ENCODE assay signal across 9 cellular contexts in genomic region chr4:107036602-107037151, GRCh38. TPM values are rescaled to one million over a fixed set of nuclear protein-coding genes. Genes with fewer than 3 reads are reported as not detected.
DNase-seq lines count a peak whose midpoint lies in the region; ATAC-seq, FAIRE-seq and TF ChIP-seq lines count a peak whose summit lies in the region.
"Had no signal": no experiment of that assay in that cellular context is flagged by ENCODE, and none has a peak within 500 bp of the region (broad histone marks: within the 10 kb centered on the region; RNA-seq: fewer than 3 reads in every experiment).

No MANE protein-coding gene starts in this region.

- intact Hi-C loops in left ventricle myocardium inferior (cut with micrococcal nuclease) (no loop called here), left cardiac atrium (cut with DNase I) (no loop called here), GM12878 (cut with micrococcal nuclease; ENCODE audit: unreplicated experiment) (no loop called here), vagina (cut with DNase I) (no loop called here)

- TF ChIP-seq CTCF in left ventricle myocardium inferior (IDR thresholded peaks at IDR 0.05; ENCODE audit: borderline replicate concordance) (no peak), GM12878 (IDR thresholded peaks at IDR 0.05 in 2 of 3, conservative IDR thresholded peaks at IDR 0.05 in 1 of 3; ENCODE audit: control insufficient read depth in 2 of 3, extremely low read depth in 1 of 3, insufficient read depth in 1 of 3, low read depth in 3 of 3, low read length in 3 of 3) (no peak), vagina (IDR thresholded peaks at IDR 0.05) (no peak)

- ATAC-seq in left cardiac atrium = no peak
- no peak; the same call in 2 of the 3 replicates for ATAC-seq in GM12878
- no peak for ATAC-seq in esophagus mucosa

- H3K27ac ChIP-seq in left ventricle myocardium inferior (replicated peaks) = no peak overlapping the region
- H3K27ac ChIP-seq in GM12878 (ENCODE audit: control insufficient read depth, insufficient read depth) = no peak overlapping the region
- H3K27ac ChIP-seq in mesendoderm (ENCODE audit: low read depth, low read length) = no peak overlapping the region
- H3K27ac ChIP-seq in vagina = no peak overlapping the region
- no peak overlapping the region for H3K27ac ChIP-seq in effector memory CD4-positive, alpha-beta T cell (ENCODE audit: insufficient read depth, low read length, poor library complexity, severe bottlenecking)

- H3K4me3 ChIP-seq in left ventricle myocardium inferior (peak overlapping the region; percentile 56), GM12878 (no peak overlapping the region), mesendoderm (ENCODE audit: low read length) (no peak overlapping the region), vagina (peak overlapping the region; percentile 25 to 44)
- H3K4me3 ChIP-seq in effector memory CD4-positive, alpha-beta T cell (ENCODE audit: insufficient read depth, low read depth, low read length, poor library complexity, severe bottlenecking) = no peak overlapping the region

- H3K56ac ChIP-seq in mesendoderm (ENCODE audit: low read length) = no peak overlapping the region

- H4K8ac ChIP-seq in mesendoderm (ENCODE audit: low read depth, low read length) = no peak overlapping the region

- no peak for TF ChIP-seq EP300 in GM12878 (IDR thresholded peaks at IDR 0.05; ENCODE audit: borderline replicate concordance in 1 of 2, control insufficient read depth in 1 of 2, low read depth in 2 of 2, low read length in 2 of 2)

- no peak overlapping the region for H3K9ac ChIP-seq in GM12878 (ENCODE audit: control insufficient read depth, insufficient read depth, low read length)
- no peak overlapping the region for H3K9ac ChIP-seq in mesendoderm (ENCODE audit: low read length)

- no peak for FAIRE-seq in GM12878 (lab: Jason Lieb, UNC)

- H3K4me1 ChIP-seq in left ventricle myocardium inferior (peaks cover 38% of the 10 kb centered on the region), GM12878 (ENCODE audit: control insufficient read depth, insufficient read depth, low read length) (peaks cover 6% of the 10 kb centered on the region), mesendoderm (ENCODE audit: control insufficient read depth, low read depth, low read length) (peaks cover 4% of the 10 kb centered on the region), vagina (peaks cover 29% of the 10 kb centered on the region)
- peaks cover 4% of the 10 kb centered on the region for H3K4me1 ChIP-seq in effector memory CD4-positive, alpha-beta T cell (ENCODE audit: control insufficient read depth, insufficient read depth, low read length, poor library complexity, severe bottlenecking)

- TF ChIP-seq POLR2A in GM12878 (IDR thresholded peaks at IDR 0.05; ENCODE audit: low read depth, low read length) = no peak
- TF ChIP-seq POLR2A in vagina (IDR thresholded peaks at IDR 0.05) = no peak

- in situ Hi-C loops in GM12878 (cut with MboI) = loop anchor here (25.0 kb wide), 1 partner anchor 701 kb away; no protein-coding TSS in a partner anchor

- H3K4ac ChIP-seq in mesendoderm (ENCODE audit: low read depth, low read length) = no peak overlapping the region

- no peak overlapping the region for H2AFZ ChIP-seq in GM12878 (ENCODE audit: control insufficient read depth, low read depth, low read length)

- no peak for TF ChIP-seq RAD21 in GM12878 (IDR thresholded peaks at IDR 0.05; ENCODE audit: insufficient read depth, low read depth, low read length)

- CTCF ChIA-PET in GM12878 (lab: Yijun Ruan, JAX) = interaction anchor here (0.7 to 1.0 kb wide), 2 partner anchors 146 to 152 kb away, joined by 3 to 4 read pairs; no protein-coding TSS in a partner anchor

- H3K27me3 ChIP-seq in left ventricle myocardium inferior (ENCODE audit: low read depth) (peaks cover 97% of the 10 kb centered on the region), GM12878 (replicated peaks in 1 of 2; ENCODE audit: control insufficient read depth in 2 of 2, insufficient read depth in 2 of 2, low read length in 1 of 2) (peaks cover 26% of the 10 kb centered on the region in 2 experiments), mesendoderm (ENCODE audit: insufficient read depth, low read length, poor library complexity) (peaks cover 23% of the 10 kb centered on the region), vagina (no peaks in the 10 kb centered on the region)
- H3K27me3 ChIP-seq in effector memory CD4-positive, alpha-beta T cell (replicated peaks; ENCODE audit: control insufficient read depth, insufficient read depth, low read length, poor library complexity, severe bottlenecking) = peaks cover 3% of the 10 kb centered on the region

- no peak overlapping the region for H2BK120ac ChIP-seq in mesendoderm (ENCODE audit: low read depth, low read length)

- no peaks in the 10 kb centered on the region for H3K79me1 ChIP-seq in mesendoderm (ENCODE audit: low read length)

- RAD21 ChIA-PET in GM12878 (lab: Charles Lee; ENCODE audit: unreplicated experiment) = no interaction called here

- H3K79me2 ChIP-seq in GM12878 (ENCODE audit: control insufficient read depth, insufficient read depth, low read length) = no peaks in the 10 kb centered on the region
- no peaks in the 10 kb centered on the region for H3K79me2 ChIP-seq in mesendoderm (ENCODE audit: control insufficient read depth, insufficient read depth, low read length)

- 13% methylated on average over 12 of the region's 18 CpGs for WGBS in GM12878 (ENCODE audit: insufficient coverage, insufficient replicate concordance, low lambda C conversion rate, missing lambda C conversion rate)
- no CpG with 5 or more reads among the region's 18 CpGs for WGBS in mesendoderm (ENCODE audit: extremely low coverage, insufficient coverage, low lambda C conversion rate)

- no peak overlapping the region for H2AK5ac ChIP-seq in mesendoderm (ENCODE audit: low read length)

- H2BK15ac ChIP-seq in mesendoderm (replicated peaks; ENCODE audit: low read depth) = no peak overlapping the region

- H3K9me3 ChIP-seq in left ventricle myocardium inferior (replicated peaks) (no peaks in the 10 kb centered on the region), GM12878 (replicated peaks; ENCODE audit: control insufficient read depth, insufficient read depth, low read length) (no peaks in the 10 kb centered on the region), vagina (no peaks in the 10 kb centered on the region)
- no peaks in the 10 kb centered on the region for H3K9me3 ChIP-seq in effector memory CD4-positive, alpha-beta T cell (ENCODE audit: control insufficient read depth, low read length)

- H4K20me1 ChIP-seq in GM12878 (ENCODE audit: control insufficient read depth, insufficient read depth) = 0 out of 2 replicates have a peak, but pooled peaks cover 2% of the 10 kb centered on the region

- no TSS peak for BruUV-seq in GM12878 (replicated peaks; lab: Mats Ljungman, UMichigan)

- H4K5ac ChIP-seq in mesendoderm (ENCODE audit: low read length) = no peak overlapping the region

- DNase-seq in left ventricle myocardium inferior (no peak), left cardiac atrium (no peak), GM12878 (ENCODE audit: low read depth, low spot score) (no peak), mesendoderm (peak; percentile 16), vagina (ENCODE audit: extremely low spot score in 2 of 2) (no peak), NCI-H1694 (lab: John Stamatoyannopoulos, UW) (no peak)
- DNase-seq in effector memory CD4-positive, alpha-beta T cell = no peak
- DNase-seq: GDM1 had no signal

- H3K36me3 ChIP-seq in left ventricle myocardium inferior = no peaks in the 10 kb centered on the region
- H3K36me3 ChIP-seq in GM12878 (ENCODE audit: control insufficient read depth in 2 of 2, insufficient read depth in 2 of 2, low read length in 1 of 2) = no peaks in the 10 kb centered on the region
- no peaks in the 10 kb centered on the region for H3K36me3 ChIP-seq in mesendoderm (ENCODE audit: control insufficient read depth, insufficient read depth, low read length)
- H3K36me3 ChIP-seq in vagina = no peaks in the 10 kb centered on the region
- H3K36me3 ChIP-seq in effector memory CD4-positive, alpha-beta T cell (ENCODE audit: control insufficient read depth, insufficient read depth, low read length) = no peaks in the 10 kb centered on the region

- H3K18ac ChIP-seq in mesendoderm (ENCODE audit: low read length) = no peak overlapping the region

- no peak overlapping the region for H3K23ac ChIP-seq in mesendoderm (ENCODE audit: low read length)

- peak overlapping the region; percentile 73; the same call in 1 of the 2 replicates for H3K4me2 ChIP-seq in GM12878 (ENCODE audit: control insufficient read depth, insufficient read depth)
- peak overlapping the region; percentile 72 for H3K4me2 ChIP-seq in mesendoderm (ENCODE audit: low read length)

- SMC1A ChIA-PET in GM12878 (lab: Charles Lee; ENCODE audit: uncharacterized antibody, unreplicated experiment) = interaction anchor here (1.2 to 2.1 kb wide), 2 partner anchors 19 to 146 kb away, joined by 3 to 4 read pairs; no protein-coding TSS in a partner anchor

- no peak overlapping the region for H2BK5ac ChIP-seq in mesendoderm (ENCODE audit: low read length)

- POLR2A ChIA-PET in GM12878 (lab: Charles Lee) = no interaction called here

TF ChIP-seq in GM12878, 131 proteins besides CTCF, POLR2A, EP300 and RAD21 (continues in another document):
- TF ChIP-seq HDGF (IDR thresholded peaks at IDR 0.05) = no peak
- TF ChIP-seq ASH2L (IDR thresholded peaks at IDR 0.05; ENCODE audit: borderline replicate concordance, low read depth) = no peak
- no peak for TF ChIP-seq NRF1 (conservative IDR thresholded peaks at IDR 0.05; ENCODE audit: low read depth, low read length)
- TF ChIP-seq JUNB (IDR thresholded peaks at IDR 0.05) = no peak
- no peak for TF ChIP-seq RFX5 (IDR thresholded peaks at IDR 0.05; ENCODE audit: low read depth, low read length)

RNA-seq across cellular contexts. Expression of gene DKK2, which starts 0.6 kb away (rescaled TPM):
- total RNA-seq in left ventricle myocardium inferior (4.2 TPM), left cardiac atrium (1 to 10 TPM in 1 of 2 donors, under 1 TPM in 1; 0.88 to 3.7 TPM), GM12878 (2014; rRNA removed) (not detected in 2 replicates), GM12878 (2014; rRNA removed; fragmentation: Illumina TruSeq; extraction: Trizol) (not detected in 2 replicates), GM12878 (2021) (not detected in 2 replicates), vagina (0.49 TPM), esophagus mucosa (not detected)
- not detected in 2 replicates for total RNA-seq in GM12878 (2013; cell fraction: nucleolus; rRNA removed)
- not detected for polyA plus RNA-seq in GM12878 (2011; ENCODE audit: low read depth)
- polyA plus RNA-seq in GM12878 (2011; rRNA removed) (not detected in 2 replicates), GM12878 (2014; fragmentation: Illumina TruSeq; extraction: Trizol) (not detected in 2 replicates), GM12878 (2014; fragmentation: Nextera tagmentation; extraction: Ambion mirVana) (not detected), GM12878 (2014; rRNA removed) (not detected in 2 replicates), GM12878 (2016; fragmentation: Nextera tagmentation; extraction: Ambion mirVana) (not detected)
- not detected in 2 replicates for polyA plus RNA-seq in GM12878 (2011; cell fraction: cytosol; rRNA removed)
- 0.12 TPM in 1 of 2 replicates, not detected in the other for polyA plus RNA-seq in GM12878 (2011; cell fraction: nucleus; rRNA removed)
- polyA plus RNA-seq in GM12878 (2012) = not detected in 2 replicates
- not detected in 2 replicates for polyA minus RNA-seq in GM12878 (2011; rRNA and poly(A)+ RNA removed)
- polyA minus RNA-seq in GM12878 (2011; cell fraction: cytosol; rRNA and poly(A)+ RNA removed) = not detected in 2 replicates
- not detected in 2 replicates for polyA minus RNA-seq in GM12878 (2011; cell fraction: nucleus; rRNA and poly(A)+ RNA removed)
- 0.17 TPM for polyA plus RNA-seq in mesendoderm (2013, experiment 1 of 2)
- polyA plus RNA-seq in mesendoderm (2013, experiment 2 of 2) = 0.06 TPM

Comparison
In these comparisons a context has a peak if more than half of its experiments do, and no peak if none do; other contexts are left out.
1. H3K4me3 ChIP-seq: peak in left ventricle myocardium inferior (single experiment) and vagina (2 of 2); none in GM12878 (single experiment), mesendoderm (single experiment) and effector memory CD4-positive, alpha-beta T cell (single experiment).